25 cellular contexts compared by ENCODE assay signal in genomic region chr9:122791872-122792669, GRCh38. TPM values are rescaled to one million over a fixed set of nuclear protein-coding genes. Genes with fewer than 3 reads are reported as not detected.
"Had no signal": no experiment of that assay in that cellular context is flagged by ENCODE, and none has a peak within 500 bp of the region (broad histone marks: within the 10 kb centered on the region; RNA-seq: fewer than 3 reads in every experiment).

No MANE protein-coding gene starts in this region.

- DNase-seq: activated B cell treated with CpG ODN at 0.5 μM for 24 hours; activated CD4-positive, alpha-beta T cell treated with anti-CD3 and anti-CD28 coated beads for 1 hour; activated CD4-positive, alpha-beta T cell treated with anti-CD3 and anti-CD28 coated beads, Interleukin-2, amount 10 ng/mL, durations not matched to agents 24 days and 14 days; activated CD4-positive, alpha-beta T cell treated with anti-CD3 and anti-CD28 coated beads, Interleukin-2, amount 50 U/mL, for 48 hours; activated gamma-delta T cell treated with Interleukin-2 at 50 U/mL for 16 hours; activated naive CD4-positive, alpha-beta T cell treated with anti-CD3 and anti-CD28 coated beads, Interleukin-2, amount 10 ng/mL, durations not matched to agents 7 days and 5 days; activated naive CD8-positive, alpha-beta T cell treated with anti-CD3 and anti-CD28 coated beads for 36 hours; activated T-cell treated with anti-CD3 and anti-CD28 coated beads for 4 hours; activated T-cell treated with anti-CD3 and anti-CD28 coated beads, Interleukin-2, amount 50 U/mL, for 48 hours; brain microvascular endothelial cell; Kasumi-1; NCI-H1048; NCI-H146; NCI-H187 treated with DMSO at 0.1 percent for 48 hours; NCI-H2081 treated with DMSO at 0.1 percent for 48 hours; NCI-H446 treated with DMSO at 0.1 percent for 48 hours; NCI-H526; NCI-H774; NK-92 treated with Interleukin-12 subunit alpha and Interleukin-12 subunit beta, amount 100 ng/mL, for 24 hours; PC-3; SHP77 treated with DMSO at 0.1 percent for 48 hours; T-helper 17 cell; T1000 had no signal

- H3K27ac ChIP-seq: brain microvascular endothelial cell, cardiac muscle cell had no signal

- H3K36me3 Mint-ChIP-seq: activated naive CD4-positive, alpha-beta T cell treated with anti-CD3 and anti-CD28 coated beads, Interleukin-2, amount 10 ng/mL, durations not matched to agents 7 days and 5 days; activated naive CD8-positive, alpha-beta T cell treated with anti-CD3 and anti-CD28 coated beads for 36 hours had no signal

- H3K4me3 ChIP-seq: cardiac muscle cell had no signal

- H3K4me1 Mint-ChIP-seq: activated B cell treated with CpG ODN at 0.5 μM for 24 hours; activated CD4-positive, alpha-beta T cell treated with anti-CD3 and anti-CD28 coated beads, Interleukin-2, amount 10 ng/mL, durations not matched to agents 24 days and 14 days; activated naive CD4-positive, alpha-beta T cell treated with anti-CD3 and anti-CD28 coated beads, Interleukin-2, amount 10 ng/mL, durations not matched to agents 7 days and 5 days; activated naive CD8-positive, alpha-beta T cell treated with anti-CD3 and anti-CD28 coated beads for 36 hours; activated T-helper 17 cell treated with anti-CD3 and anti-CD28 coated beads, Interleukin-2, amount 50 U/mL, for 72 hours had no signal

- H3K4me3 Mint-ChIP-seq: activated B cell treated with CpG ODN at 0.5 μM for 24 hours; activated CD4-positive, alpha-beta T cell treated with anti-CD3 and anti-CD28 coated beads, Interleukin-2, amount 10 ng/mL, durations not matched to agents 24 days and 14 days; activated naive CD4-positive, alpha-beta T cell treated with anti-CD3 and anti-CD28 coated beads, Interleukin-2, amount 10 ng/mL, durations not matched to agents 7 days and 5 days; activated naive CD8-positive, alpha-beta T cell treated with anti-CD3 and anti-CD28 coated beads for 36 hours; activated T-helper 17 cell treated with anti-CD3 and anti-CD28 coated beads, Interleukin-2, amount 50 U/mL, for 72 hours; T-helper 17 cell had no signal

- H3K9me3 Mint-ChIP-seq: activated B cell treated with CpG ODN at 0.5 μM for 24 hours; activated naive CD4-positive, alpha-beta T cell treated with anti-CD3 and anti-CD28 coated beads, Interleukin-2, amount 10 ng/mL, durations not matched to agents 7 days and 5 days; activated naive CD8-positive, alpha-beta T cell treated with anti-CD3 and anti-CD28 coated beads for 36 hours; activated T-helper 17 cell treated with anti-CD3 and anti-CD28 coated beads, Interleukin-2, amount 50 U/mL, for 72 hours had no signal

- H3K27me3 ChIP-seq: brain microvascular endothelial cell, cardiac muscle cell had no signal

- H3K36me3 ChIP-seq: brain microvascular endothelial cell, cardiac muscle cell had no signal

- H3K27ac Mint-ChIP-seq: activated B cell treated with CpG ODN at 0.5 μM for 24 hours; activated CD4-positive, alpha-beta T cell treated with anti-CD3 and anti-CD28 coated beads, Interleukin-2, amount 10 ng/mL, durations not matched to agents 24 days and 14 days; activated naive CD4-positive, alpha-beta T cell treated with anti-CD3 and anti-CD28 coated beads, Interleukin-2, amount 10 ng/mL, durations not matched to agents 7 days and 5 days; activated naive CD8-positive, alpha-beta T cell treated with anti-CD3 and anti-CD28 coated beads for 36 hours; activated T-helper 17 cell treated with anti-CD3 and anti-CD28 coated beads, Interleukin-2, amount 50 U/mL, for 72 hours; T-helper 17 cell had no signal

- H3K27me3 Mint-ChIP-seq: activated B cell treated with CpG ODN at 0.5 μM for 24 hours; activated CD4-positive, alpha-beta T cell treated with anti-CD3 and anti-CD28 coated beads, Interleukin-2, amount 10 ng/mL, durations not matched to agents 24 days and 14 days; activated naive CD4-positive, alpha-beta T cell treated with anti-CD3 and anti-CD28 coated beads, Interleukin-2, amount 10 ng/mL, durations not matched to agents 7 days and 5 days; activated naive CD8-positive, alpha-beta T cell treated with anti-CD3 and anti-CD28 coated beads for 36 hours; T-helper 17 cell had no signal

- ATAC-seq: activated T-helper 17 cell treated with anti-CD3 and anti-CD28 coated beads, Interleukin-2, amount 50 U/mL, for 72 hours; PC-3; T-helper 17 cell had no signal

RNA-seq across cellular contexts. Expression of gene OR5C1, which starts 3.3 kb away (rescaled TPM):
- total RNA-seq: activated B cell treated with CpG ODN at 0.5 μM for 24 hours; activated CD4-positive, alpha-beta T cell treated with anti-CD3 and anti-CD28 coated beads, Interleukin-2, amount 10 ng/mL, durations not matched to agents 24 days and 14 days; activated naive CD8-positive, alpha-beta T cell treated with anti-CD3 and anti-CD28 coated beads for 36 hours; activated T-helper 17 cell treated with anti-CD3 and anti-CD28 coated beads, Interleukin-2, amount 50 U/mL, for 72 hours; cardiac muscle cell; PC-3; T-helper 17 cell had no signal

RNA-seq across cellular contexts. Expression of gene OR1K1, which starts 7.9 kb away (rescaled TPM):
- total RNA-seq: activated B cell treated with CpG ODN at 0.5 μM for 24 hours; activated CD4-positive, alpha-beta T cell treated with anti-CD3 and anti-CD28 coated beads, Interleukin-2, amount 10 ng/mL, durations not matched to agents 24 days and 14 days; activated naive CD8-positive, alpha-beta T cell treated with anti-CD3 and anti-CD28 coated beads for 36 hours; activated T-helper 17 cell treated with anti-CD3 and anti-CD28 coated beads, Interleukin-2, amount 50 U/mL, for 72 hours; cardiac muscle cell; PC-3; T-helper 17 cell had no signal

RNA-seq across cellular contexts. Expression of gene OR1L6, which starts 50.0 kb away (rescaled TPM):
- total RNA-seq: activated B cell treated with CpG ODN at 0.5 μM for 24 hours; activated CD4-positive, alpha-beta T cell treated with anti-CD3 and anti-CD28 coated beads, Interleukin-2, amount 10 ng/mL, durations not matched to agents 24 days and 14 days; activated naive CD8-positive, alpha-beta T cell treated with anti-CD3 and anti-CD28 coated beads for 36 hours; activated T-helper 17 cell treated with anti-CD3 and anti-CD28 coated beads, Interleukin-2, amount 50 U/mL, for 72 hours; cardiac muscle cell; PC-3; T-helper 17 cell had no signal
